ENCODE assay signal across 1 cellular context in the genomic region with DNA sequence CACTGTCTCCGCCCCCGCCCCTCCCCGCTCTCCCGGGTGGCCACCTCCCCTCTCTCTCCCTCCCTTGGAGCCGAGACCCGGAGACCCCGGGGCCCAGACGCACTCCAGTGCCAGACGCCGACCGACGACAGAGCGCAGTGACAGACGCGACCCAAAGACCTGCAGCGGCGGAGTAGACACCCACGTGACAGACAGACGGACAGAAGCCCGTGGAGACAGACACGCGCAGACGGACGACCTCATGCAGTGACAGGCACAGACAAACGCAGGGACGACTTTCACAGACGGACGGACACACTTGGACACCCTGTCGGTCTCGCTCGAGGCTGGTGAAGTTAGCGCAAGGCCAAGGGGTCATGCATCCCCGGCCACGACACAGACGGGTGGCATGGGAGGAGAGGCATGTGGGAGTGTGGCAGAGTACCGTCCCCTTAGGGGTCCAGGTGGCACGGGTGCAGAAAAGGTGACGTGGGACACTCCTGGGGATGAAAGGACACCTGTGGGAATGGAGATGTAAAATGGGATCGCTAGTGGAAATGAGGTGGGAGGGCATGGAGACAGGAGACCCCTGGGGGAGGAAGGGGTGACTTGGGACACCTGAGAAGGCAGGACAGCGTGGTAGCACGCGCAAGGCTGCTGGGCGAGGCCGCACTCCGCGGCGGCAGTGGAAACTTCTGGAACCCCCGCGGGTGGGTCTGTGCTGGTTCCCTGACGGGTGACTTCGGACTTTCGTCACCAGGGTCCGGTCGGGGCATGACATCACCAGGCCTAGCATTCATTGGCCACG.
A peak's percentile ranks its signal among the peaks of the same experiment; 100 is the strongest.
TF ChIP-seq lines count a peak whose summit lies in the region.

No MANE protein-coding gene starts in this region.

TF ChIP-seq in HepG2, 621 proteins besides CTCF, POLR2A, EP300 and RAD21 (continued from another document and continues in another):
- TF ChIP-seq ZNF773 (CRISPR knock-in tag; IDR thresholded peaks at IDR 0.05; ENCODE audit: borderline replicate concordance) (no peak), RAD51 (IDR thresholded peaks at IDR 0.05; ENCODE audit: borderline replicate concordance) (no peak), ZNF660 (CRISPR knock-in tag; IDR thresholded peaks at IDR 0.05; ENCODE audit: borderline replicate concordance, low read depth) (no peak), ERF (CRISPR knock-in tag; IDR thresholded peaks at IDR 0.05) (no peak), ZNF563 (CRISPR knock-in tag; IDR thresholded peaks at IDR 0.05) (no peak; the same call in 1 of the 2 replicates), ZNF350 (CRISPR knock-in tag; IDR thresholded peaks at IDR 0.05; ENCODE audit: borderline replicate concordance, low read depth) (no peak), ZNF260 (CRISPR knock-in tag; IDR thresholded peaks at IDR 0.05; ENCODE audit: borderline replicate concordance, low read depth) (no peak), TCF12 (IDR thresholded peaks at IDR 0.05) (no peak), TCF12 (CRISPR knock-in tag; IDR thresholded peaks at IDR 0.05) (no peak), ZSCAN21 (CRISPR knock-in tag; IDR thresholded peaks at IDR 0.05; ENCODE audit: borderline replicate concordance) (no peak), ZNF382 (CRISPR knock-in tag; IDR thresholded peaks at IDR 0.05; ENCODE audit: borderline replicate concordance) (no peak), MAFG (CRISPR knock-in tag; IDR thresholded peaks at IDR 0.05) (no peak), ZNF207 (IDR thresholded peaks at IDR 0.05; ENCODE audit: borderline replicate concordance) (no peak), EHMT2 (IDR thresholded peaks at IDR 0.05; ENCODE audit: borderline replicate concordance, low read depth, low read length) (no peak), SKI (IDR thresholded peaks at IDR 0.05; ENCODE audit: partially characterized antibody) (peak; percentile 59), KDM5B (CRISPR knock-in tag; IDR thresholded peaks at IDR 0.05; ENCODE audit: borderline replicate concordance) (peak; percentile 44; the same call in 1 of the 2 replicates), HES4 (CRISPR knock-in tag; IDR thresholded peaks at IDR 0.05; ENCODE audit: borderline replicate concordance) (no peak), SRSF1 (optimal IDR thresholded peaks at IDR 0.05; ENCODE audit: low read depth, low read length) (no peak), TCF7 (IDR thresholded peaks at IDR 0.05; ENCODE audit: low read depth) (no peak), ZNF7 (CRISPR knock-in tag; IDR thresholded peaks at IDR 0.05) (no peak), IKZF4 (CRISPR knock-in tag; IDR thresholded peaks at IDR 0.05; ENCODE audit: borderline replicate concordance, low read depth, not compliant biosample characterization) (no peak), ZNF598 (CRISPR knock-in tag; IDR thresholded peaks at IDR 0.05; ENCODE audit: borderline replicate concordance) (no peak), TOPORS (CRISPR knock-in tag; IDR thresholded peaks at IDR 0.05) (no peak), MAF1 (CRISPR knock-in tag; IDR thresholded peaks at IDR 0.05; ENCODE audit: borderline replicate concordance) (0 out of 2 replicates have a peak, but pooled peaks have one; percentile 41), ZNF101 (CRISPR knock-in tag; IDR thresholded peaks at IDR 0.05; ENCODE audit: borderline replicate concordance, low read depth) (no peak), GTF2F1 (IDR thresholded peaks at IDR 0.05; ENCODE audit: low read length) (no peak), ZNF230 (CRISPR knock-in tag; IDR thresholded peaks at IDR 0.05) (0 out of 2 replicates have a peak, but pooled peaks have one; percentile 60), THAP11 (CRISPR knock-in tag; IDR thresholded peaks at IDR 0.05) (no peak), ZNF746 (CRISPR knock-in tag; IDR thresholded peaks at IDR 0.05) (no peak), HNRNPLL (IDR thresholded peaks at IDR 0.05; ENCODE audit: low read depth, low read length, poor library complexity, severe bottlenecking) (peak; percentile 15), POLR2G (IDR thresholded peaks at IDR 0.05; ENCODE audit: low read depth, low read length) (no peak)
- TF ChIP-seq, protein P1, sequence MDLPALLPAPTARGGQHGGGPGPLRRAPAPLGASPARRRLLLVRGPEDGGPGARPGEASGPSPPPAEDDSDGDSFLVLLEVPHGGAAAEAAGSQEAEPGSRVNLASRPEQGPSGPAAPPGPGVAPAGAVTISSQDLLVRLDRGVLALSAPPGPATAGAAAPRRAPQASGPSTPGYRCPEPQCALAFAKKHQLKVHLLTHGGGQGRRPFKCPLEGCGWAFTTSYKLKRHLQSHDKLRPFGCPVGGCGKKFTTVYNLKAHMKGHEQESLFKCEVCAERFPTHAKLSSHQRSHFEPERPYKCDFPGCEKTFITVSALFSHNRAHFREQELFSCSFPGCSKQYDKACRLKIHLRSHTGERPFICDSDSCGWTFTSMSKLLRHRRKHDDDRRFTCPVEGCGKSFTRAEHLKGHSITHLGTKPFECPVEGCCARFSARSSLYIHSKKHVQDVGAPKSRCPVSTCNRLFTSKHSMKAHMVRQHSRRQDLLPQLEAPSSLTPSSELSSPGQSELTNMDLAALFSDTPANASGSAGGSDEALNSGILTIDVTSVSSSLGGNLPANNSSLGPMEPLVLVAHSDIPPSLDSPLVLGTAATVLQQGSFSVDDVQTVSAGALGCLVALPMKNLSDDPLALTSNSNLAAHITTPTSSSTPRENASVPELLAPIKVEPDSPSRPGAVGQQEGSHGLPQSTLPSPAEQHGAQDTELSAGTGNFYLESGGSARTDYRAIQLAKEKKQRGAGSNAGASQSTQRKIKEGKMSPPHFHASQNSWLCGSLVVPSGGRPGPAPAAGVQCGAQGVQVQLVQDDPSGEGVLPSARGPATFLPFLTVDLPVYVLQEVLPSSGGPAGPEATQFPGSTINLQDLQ (CRISPR knock-in tag; IDR thresholded peaks at IDR 0.05), result peak; percentile 69
- TF ChIP-seq, protein P2, sequence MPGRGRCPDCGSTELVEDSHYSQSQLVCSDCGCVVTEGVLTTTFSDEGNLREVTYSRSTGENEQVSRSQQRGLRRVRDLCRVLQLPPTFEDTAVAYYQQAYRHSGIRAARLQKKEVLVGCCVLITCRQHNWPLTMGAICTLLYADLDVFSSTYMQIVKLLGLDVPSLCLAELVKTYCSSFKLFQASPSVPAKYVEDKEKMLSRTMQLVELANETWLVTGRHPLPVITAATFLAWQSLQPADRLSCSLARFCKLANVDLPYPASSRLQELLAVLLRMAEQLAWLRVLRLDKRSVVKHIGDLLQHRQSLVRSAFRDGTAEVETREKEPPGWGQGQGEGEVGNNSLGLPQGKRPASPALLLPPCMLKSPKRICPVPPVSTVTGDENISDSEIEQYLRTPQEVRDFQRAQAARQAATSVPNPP (CRISPR knock-in tag; IDR thresholded peaks at IDR 0.05), result no peak
- TF ChIP-seq, protein P3, sequence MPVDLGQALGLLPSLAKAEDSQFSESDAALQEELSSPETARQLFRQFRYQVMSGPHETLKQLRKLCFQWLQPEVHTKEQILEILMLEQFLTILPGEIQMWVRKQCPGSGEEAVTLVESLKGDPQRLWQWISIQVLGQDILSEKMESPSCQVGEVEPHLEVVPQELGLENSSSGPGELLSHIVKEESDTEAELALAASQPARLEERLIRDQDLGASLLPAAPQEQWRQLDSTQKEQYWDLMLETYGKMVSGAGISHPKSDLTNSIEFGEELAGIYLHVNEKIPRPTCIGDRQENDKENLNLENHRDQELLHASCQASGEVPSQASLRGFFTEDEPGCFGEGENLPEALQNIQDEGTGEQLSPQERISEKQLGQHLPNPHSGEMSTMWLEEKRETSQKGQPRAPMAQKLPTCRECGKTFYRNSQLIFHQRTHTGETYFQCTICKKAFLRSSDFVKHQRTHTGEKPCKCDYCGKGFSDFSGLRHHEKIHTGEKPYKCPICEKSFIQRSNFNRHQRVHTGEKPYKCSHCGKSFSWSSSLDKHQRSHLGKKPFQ (CRISPR knock-in tag; IDR thresholded peaks at IDR 0.05; ENCODE audit: insufficient replicate concordance), result peak; percentile 24
- TF ChIP-seq, protein P4, sequence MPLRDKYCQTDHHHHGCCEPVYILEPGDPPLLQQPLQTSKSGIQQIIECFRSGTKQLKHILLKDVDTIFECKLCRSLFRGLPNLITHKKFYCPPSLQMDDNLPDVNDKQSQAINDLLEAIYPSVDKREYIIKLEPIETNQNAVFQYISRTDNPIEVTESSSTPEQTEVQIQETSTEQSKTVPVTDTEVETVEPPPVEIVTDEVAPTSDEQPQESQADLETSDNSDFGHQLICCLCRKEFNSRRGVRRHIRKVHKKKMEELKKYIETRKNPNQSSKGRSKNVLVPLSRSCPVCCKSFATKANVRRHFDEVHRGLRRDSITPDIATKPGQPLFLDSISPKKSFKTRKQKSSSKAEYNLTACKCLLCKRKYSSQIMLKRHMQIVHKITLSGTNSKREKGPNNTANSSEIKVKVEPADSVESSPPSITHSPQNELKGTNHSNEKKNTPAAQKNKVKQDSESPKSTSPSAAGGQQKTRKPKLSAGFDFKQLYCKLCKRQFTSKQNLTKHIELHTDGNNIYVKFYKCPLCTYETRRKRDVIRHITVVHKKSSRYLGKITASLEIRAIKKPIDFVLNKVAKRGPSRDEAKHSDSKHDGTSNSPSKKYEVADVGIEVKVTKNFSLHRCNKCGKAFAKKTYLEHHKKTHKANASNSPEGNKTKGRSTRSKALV (CRISPR knock-in tag; IDR thresholded peaks at IDR 0.05), result peak; percentile 72
- TF ChIP-seq, protein P5, sequence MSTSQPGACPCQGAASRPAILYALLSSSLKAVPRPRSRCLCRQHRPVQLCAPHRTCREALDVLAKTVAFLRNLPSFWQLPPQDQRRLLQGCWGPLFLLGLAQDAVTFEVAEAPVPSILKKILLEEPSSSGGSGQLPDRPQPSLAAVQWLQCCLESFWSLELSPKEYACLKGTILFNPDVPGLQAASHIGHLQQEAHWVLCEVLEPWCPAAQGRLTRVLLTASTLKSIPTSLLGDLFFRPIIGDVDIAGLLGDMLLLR (CRISPR knock-in tag; IDR thresholded peaks at IDR 0.05), result 0 out of 2 replicates have a peak, but pooled peaks have one; percentile 28
- TF ChIP-seq, protein P6, sequence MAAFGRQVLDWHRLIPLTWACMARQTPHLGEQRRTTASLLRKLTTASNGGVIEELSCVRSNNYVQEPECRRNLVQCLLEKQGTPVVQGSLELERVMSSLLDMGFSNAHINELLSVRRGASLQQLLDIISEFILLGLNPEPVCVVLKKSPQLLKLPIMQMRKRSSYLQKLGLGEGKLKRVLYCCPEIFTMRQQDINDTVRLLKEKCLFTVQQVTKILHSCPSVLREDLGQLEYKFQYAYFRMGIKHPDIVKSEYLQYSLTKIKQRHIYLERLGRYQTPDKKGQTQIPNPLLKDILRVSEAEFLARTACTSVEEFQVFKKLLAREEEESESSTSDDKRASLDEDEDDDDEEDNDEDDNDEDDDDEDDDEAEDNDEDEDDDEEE (CRISPR knock-in tag; IDR thresholded peaks at IDR 0.05), result no peak
- TF ChIP-seq, protein P7, sequence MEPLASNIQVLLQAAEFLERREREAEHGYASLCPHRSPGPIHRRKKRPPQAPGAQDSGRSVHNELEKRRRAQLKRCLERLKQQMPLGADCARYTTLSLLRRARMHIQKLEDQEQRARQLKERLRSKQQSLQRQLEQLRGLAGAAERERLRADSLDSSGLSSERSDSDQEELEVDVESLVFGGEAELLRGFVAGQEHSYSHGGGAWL (CRISPR knock-in tag; IDR thresholded peaks at IDR 0.05), result no peak
- TF ChIP-seq, protein P8, sequence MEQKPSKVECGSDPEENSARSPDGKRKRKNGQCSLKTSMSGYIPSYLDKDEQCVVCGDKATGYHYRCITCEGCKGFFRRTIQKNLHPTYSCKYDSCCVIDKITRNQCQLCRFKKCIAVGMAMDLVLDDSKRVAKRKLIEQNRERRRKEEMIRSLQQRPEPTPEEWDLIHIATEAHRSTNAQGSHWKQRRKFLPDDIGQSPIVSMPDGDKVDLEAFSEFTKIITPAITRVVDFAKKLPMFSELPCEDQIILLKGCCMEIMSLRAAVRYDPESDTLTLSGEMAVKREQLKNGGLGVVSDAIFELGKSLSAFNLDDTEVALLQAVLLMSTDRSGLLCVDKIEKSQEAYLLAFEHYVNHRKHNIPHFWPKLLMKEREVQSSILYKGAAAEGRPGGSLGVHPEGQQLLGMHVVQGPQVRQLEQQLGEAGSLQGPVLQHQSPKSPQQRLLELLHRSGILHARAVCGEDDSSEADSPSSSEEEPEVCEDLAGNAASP (CRISPR knock-in tag; IDR thresholded peaks at IDR 0.05; ENCODE audit: borderline replicate concordance), result no peak
- TF ChIP-seq, protein P9, sequence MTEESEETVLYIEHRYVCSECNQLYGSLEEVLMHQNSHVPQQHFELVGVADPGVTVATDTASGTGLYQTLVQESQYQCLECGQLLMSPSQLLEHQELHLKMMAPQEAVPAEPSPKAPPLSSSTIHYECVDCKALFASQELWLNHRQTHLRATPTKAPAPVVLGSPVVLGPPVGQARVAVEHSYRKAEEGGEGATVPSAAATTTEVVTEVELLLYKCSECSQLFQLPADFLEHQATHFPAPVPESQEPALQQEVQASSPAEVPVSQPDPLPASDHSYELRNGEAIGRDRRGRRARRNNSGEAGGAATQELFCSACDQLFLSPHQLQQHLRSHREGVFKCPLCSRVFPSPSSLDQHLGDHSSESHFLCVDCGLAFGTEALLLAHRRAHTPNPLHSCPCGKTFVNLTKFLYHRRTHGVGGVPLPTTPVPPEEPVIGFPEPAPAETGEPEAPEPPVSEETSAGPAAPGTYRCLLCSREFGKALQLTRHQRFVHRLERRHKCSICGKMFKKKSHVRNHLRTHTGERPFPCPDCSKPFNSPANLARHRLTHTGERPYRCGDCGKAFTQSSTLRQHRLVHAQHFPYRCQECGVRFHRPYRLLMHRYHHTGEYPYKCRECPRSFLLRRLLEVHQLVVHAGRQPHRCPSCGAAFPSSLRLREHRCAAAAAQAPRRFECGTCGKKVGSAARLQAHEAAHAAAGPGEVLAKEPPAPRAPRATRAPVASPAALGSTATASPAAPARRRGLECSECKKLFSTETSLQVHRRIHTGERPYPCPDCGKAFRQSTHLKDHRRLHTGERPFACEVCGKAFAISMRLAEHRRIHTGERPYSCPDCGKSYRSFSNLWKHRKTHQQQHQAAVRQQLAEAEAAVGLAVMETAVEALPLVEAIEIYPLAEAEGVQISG (CRISPR knock-in tag; IDR thresholded peaks at IDR 0.05), result no peak
- TF ChIP-seq, protein P10, sequence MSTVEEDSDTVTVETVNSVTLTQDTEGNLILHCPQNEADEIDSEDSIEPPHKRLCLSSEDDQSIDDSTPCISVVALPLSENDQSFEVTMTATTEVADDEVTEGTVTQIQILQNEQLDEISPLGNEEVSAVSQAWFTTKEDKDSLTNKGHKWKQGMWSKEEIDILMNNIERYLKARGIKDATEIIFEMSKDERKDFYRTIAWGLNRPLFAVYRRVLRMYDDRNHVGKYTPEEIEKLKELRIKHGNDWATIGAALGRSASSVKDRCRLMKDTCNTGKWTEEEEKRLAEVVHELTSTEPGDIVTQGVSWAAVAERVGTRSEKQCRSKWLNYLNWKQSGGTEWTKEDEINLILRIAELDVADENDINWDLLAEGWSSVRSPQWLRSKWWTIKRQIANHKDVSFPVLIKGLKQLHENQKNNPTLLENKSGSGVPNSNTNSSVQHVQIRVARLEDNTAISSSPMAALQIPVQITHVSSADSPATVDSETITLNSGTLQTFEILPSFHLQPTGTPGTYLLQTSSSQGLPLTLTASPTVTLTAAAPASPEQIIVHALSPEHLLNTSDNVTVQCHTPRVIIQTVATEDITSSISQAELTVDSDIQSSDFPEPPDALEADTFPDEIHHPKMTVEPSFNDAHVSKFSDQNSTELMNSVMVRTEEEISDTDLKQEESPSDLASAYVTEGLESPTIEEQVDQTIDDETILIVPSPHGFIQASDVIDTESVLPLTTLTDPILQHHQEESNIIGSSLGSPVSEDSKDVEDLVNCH (CRISPR knock-in tag; IDR thresholded peaks at IDR 0.05), result no peak
- TF ChIP-seq, protein P11, sequence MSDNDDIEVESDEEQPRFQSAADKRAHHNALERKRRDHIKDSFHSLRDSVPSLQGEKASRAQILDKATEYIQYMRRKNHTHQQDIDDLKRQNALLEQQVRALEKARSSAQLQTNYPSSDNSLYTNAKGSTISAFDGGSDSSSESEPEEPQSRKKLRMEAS (IDR thresholded peaks at IDR 0.05), result no peak; the same call in 1 of the 2 replicates
